Comparison of ENCODE assay signal across 16 cellular contexts in the genomic region with DNA sequence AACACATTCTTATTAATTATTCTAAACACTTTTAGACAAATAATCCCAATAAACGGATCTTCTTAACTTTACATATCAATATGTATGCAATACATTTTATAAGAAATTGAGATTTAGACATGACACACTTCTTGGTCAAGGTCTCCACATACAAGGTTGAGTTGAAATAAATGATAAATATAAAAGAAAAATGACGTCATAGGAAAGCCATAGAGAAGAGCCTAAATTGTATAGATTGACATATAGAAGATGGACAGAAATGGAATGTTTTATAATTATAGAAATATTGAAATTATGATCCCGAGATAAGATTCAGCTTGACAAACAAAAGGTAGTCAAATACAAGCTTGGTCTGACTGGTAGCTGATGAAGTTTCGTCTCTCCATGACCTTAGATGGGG.
"Had no signal": no experiment of that assay in that cellular context is flagged by ENCODE, and none has a peak within 500 bp of the region (broad histone marks: within the 10 kb centered on the region; RNA-seq: fewer than 3 reads in every experiment).

No MANE protein-coding gene starts in this region.

- ATAC-seq: activated CD8-positive, alpha-beta T cell treated with anti-CD3 and anti-CD28 coated beads, Interleukin-2, amount 10 ng/mL, durations not matched to agents 7 days and 5 days; activated T-cell treated with anti-CD3 and anti-CD28 coated beads, Interleukin-2, amount 50 U/mL, for 72 hours; T-helper 17 cell had no signal

- FAIRE-seq: kidney, urothelium cell line had no signal

- H3K4me3 ChIP-seq: mucosa of descending colon, stomach had no signal

- H3K36me3 ChIP-seq: brain microvascular endothelial cell, stomach had no signal

- DNase-seq: activated CD4-positive, alpha-beta T cell treated with anti-CD3 and anti-CD28 coated beads for 4 hours; activated CD8-positive, alpha-beta memory T cell treated with anti-CD3 and anti-CD28 coated beads, Interleukin-2, amount 50 U/mL, for 4 hours; activated CD8-positive, alpha-beta T cell treated with anti-CD3 and anti-CD28 coated beads, Interleukin-2, amount 10 ng/mL, durations not matched to agents 7 days and 5 days; activated T-cell treated with anti-CD3 and anti-CD28 coated beads, Interleukin-2, amount 50 U/mL, for 72 hours; cerebellar nuclear complex; effector memory CD4-positive, alpha-beta T cell; hippocampal formation; kidney; left ventricle myocardium superior; stimulated activated CD4-positive, alpha-beta T cell treated with anti-CD3 and anti-CD28 coated beads, Interleukin-12 subunit alpha, Interleukin-12 subunit beta, amount 100 ng/mL, for 4 hours; stimulated activated CD4-positive, alpha-beta T cell treated with anti-CD3 and anti-CD28 coated beads, Interleukin-2, amount 100 ng/mL, for 24 hours; stomach; T-helper 17 cell had no signal

- H3K27me3 ChIP-seq: brain microvascular endothelial cell, stomach had no signal
